1 cellular context compared by ENCODE assay signal in the genomic region with DNA sequence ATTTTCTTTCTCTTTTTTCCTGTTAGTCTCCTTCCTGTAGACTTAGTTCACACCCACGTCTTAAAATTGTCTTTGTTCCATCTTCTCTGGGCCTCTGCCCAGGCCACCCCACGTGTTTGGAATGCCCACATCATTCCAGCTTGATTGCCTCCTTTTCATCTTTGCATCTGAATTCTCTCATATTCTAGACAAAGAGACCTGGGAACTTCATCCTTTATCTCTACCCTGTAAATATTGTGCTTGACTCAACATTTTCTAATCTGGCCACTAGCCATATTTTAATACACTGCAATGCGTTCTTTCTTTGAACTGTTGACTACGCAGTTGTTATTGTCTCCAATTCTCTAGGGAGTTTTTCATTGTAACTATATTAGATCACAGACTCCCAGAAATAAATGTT.
TF ChIP-seq lines count a peak whose summit lies in the region.

No MANE protein-coding gene starts in this region.

TF ChIP-seq in SK-N-SH treated with all-trans-retinoic acid at 6 μM for 48 hours, 23 proteins besides CTCF, POLR2A, EP300 and RAD21 (continued from another document):
- TF ChIP-seq, protein P1, sequence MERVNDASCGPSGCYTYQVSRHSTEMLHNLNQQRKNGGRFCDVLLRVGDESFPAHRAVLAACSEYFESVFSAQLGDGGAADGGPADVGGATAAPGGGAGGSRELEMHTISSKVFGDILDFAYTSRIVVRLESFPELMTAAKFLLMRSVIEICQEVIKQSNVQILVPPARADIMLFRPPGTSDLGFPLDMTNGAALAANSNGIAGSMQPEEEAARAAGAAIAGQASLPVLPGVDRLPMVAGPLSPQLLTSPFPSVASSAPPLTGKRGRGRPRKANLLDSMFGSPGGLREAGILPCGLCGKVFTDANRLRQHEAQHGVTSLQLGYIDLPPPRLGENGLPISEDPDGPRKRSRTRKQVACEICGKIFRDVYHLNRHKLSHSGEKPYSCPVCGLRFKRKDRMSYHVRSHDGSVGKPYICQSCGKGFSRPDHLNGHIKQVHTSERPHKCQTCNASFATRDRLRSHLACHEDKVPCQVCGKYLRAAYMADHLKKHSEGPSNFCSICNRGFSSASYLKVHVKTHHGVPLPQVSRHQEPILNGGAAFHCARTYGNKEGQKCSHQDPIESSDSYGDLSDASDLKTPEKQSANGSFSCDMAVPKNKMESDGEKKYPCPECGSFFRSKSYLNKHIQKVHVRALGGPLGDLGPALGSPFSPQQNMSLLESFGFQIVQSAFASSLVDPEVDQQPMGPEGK (CRISPR knock-in tag; IDR thresholded peaks at IDR 0.05; ENCODE audit: borderline replicate concordance) = no peak
- TF ChIP-seq RARB (CRISPR knock-in tag; IDR thresholded peaks at IDR 0.05) = no peak
- no peak for TF ChIP-seq BACH2 (CRISPR knock-in tag; IDR thresholded peaks at IDR 0.05; ENCODE audit: borderline replicate concordance)
